Comparison of ENCODE assay signal across 8 cellular contexts in genomic region chr17:28745052-28745776, GRCh38. TPM values are rescaled to one million over a fixed set of nuclear protein-coding genes. Genes with fewer than 3 reads are reported as not detected.
DNase-seq lines count a peak whose midpoint lies in the region; ATAC-seq and TF ChIP-seq lines count a peak whose summit lies in the region.

No MANE protein-coding gene starts in this region.

- H3K27me3 ChIP-seq in Caco-2 (replicated peaks; ENCODE audit: control insufficient read depth, insufficient read depth, low read length) (no peaks in the 10 kb centered on the region), thyroid gland (no peaks in the 10 kb centered on the region)

- H3K27ac ChIP-seq in thyroid gland = peak overlapping the region; percentile 91 to 99 (median 95)

- H3K36me3 ChIP-seq in Caco-2 (ENCODE audit: control insufficient read depth, insufficient read depth, low read length) (peaks cover 18% of the 10 kb centered on the region), thyroid gland (peaks cover 18 to 26% of the 10 kb centered on the region in 2 donors)

- POLR2A ChIA-PET in Caco-2 (lab: Charles Lee) = interaction anchor here (1.0 to 8.1 kb wide), 4 partner anchors 10 to 100 kb away, joined by 3 to 165 read pairs (median 28); partner anchors contain the start of genes BLTP2, NEK8, RPL23A and TLCD1

- intact Hi-C loops in Caco-2 (cut with micrococcal nuclease; ENCODE audit: unreplicated experiment) = no loop called here
- intact Hi-C loops in thyroid gland (cut with DNase I) = no loop called here

- no peaks in the 10 kb centered on the region for H3K9me3 ChIP-seq in Caco-2
- no peaks in the 10 kb centered on the region for H3K9me3 ChIP-seq in thyroid gland

- H3K27me3 Mint-ChIP-seq in Caco-2 (ENCODE audit: insufficient read depth, unreplicated experiment) = no peaks in the 10 kb centered on the region
- no peaks in the 10 kb centered on the region for H3K27me3 Mint-ChIP-seq in T-helper 1 cell treated with Interleukin-12 subunit alpha and Interleukin-12 subunit beta and Interleukin-4 antibody, amounts not matched to agents 30 μg/mL and 1 μg/mL, for 36 hours (ENCODE audit: low read depth)

- no peak for ATAC-seq in HG03342 (IDR thresholded peaks at IDR 0.05; ENCODE audit: unreplicated experiment)

- H3K4me3 Mint-ChIP-seq in Caco-2 (ENCODE audit: unreplicated experiment) = peak overlapping the region; percentile 95
- H3K4me3 Mint-ChIP-seq in T-helper 1 cell treated with Interleukin-12 subunit alpha and Interleukin-12 subunit beta and Interleukin-4 antibody, amounts not matched to agents 30 μg/mL and 1 μg/mL, for 36 hours = peak overlapping the region; percentile 90

- CTCF ChIA-PET in Caco-2 (lab: Charles Lee) = interaction anchor here (0.7 to 9.5 kb wide), 4 partner anchors 18 to 204 kb away, joined by 3 to 324 read pairs (median 10); partner anchors contain the start of genes NEK8 and TLCD1

- peaks cover 12% of the 10 kb centered on the region for H3K4me1 Mint-ChIP-seq in Caco-2 (ENCODE audit: low read depth, unreplicated experiment)
- H3K4me1 Mint-ChIP-seq in T-helper 1 cell treated with Interleukin-12 subunit alpha and Interleukin-12 subunit beta and Interleukin-4 antibody, amounts not matched to agents 30 μg/mL and 1 μg/mL, for 36 hours (ENCODE audit: low read depth) = peaks cover 25% of the 10 kb centered on the region

- DNase-seq in Caco-2 (peak; percentile 79 to 86), epithelial cell of proximal tubule (ENCODE audit: low read depth) (no peak), midbrain (lab: John Stamatoyannopoulos, UW) (peak; percentile 90), thyroid gland (peak; percentile 61 to 72), NCI-H1694 (lab: John Stamatoyannopoulos, UW) (no peak)
- DNase-seq in Jurkat, Clone E6-1 (ENCODE audit: low read depth, low spot score) = no peak

- H3K9me3 Mint-ChIP-seq in Caco-2 (ENCODE audit: unreplicated experiment) = no peaks in the 10 kb centered on the region
- no peaks in the 10 kb centered on the region for H3K9me3 Mint-ChIP-seq in T-helper 1 cell treated with Interleukin-12 subunit alpha and Interleukin-12 subunit beta and Interleukin-4 antibody, amounts not matched to agents 30 μg/mL and 1 μg/mL, for 36 hours

- peaks cover 81% of the 10 kb centered on the region for H3K36me3 Mint-ChIP-seq in Caco-2 (ENCODE audit: insufficient read depth, unreplicated experiment)
- peaks cover 6% of the 10 kb centered on the region for H3K36me3 Mint-ChIP-seq in T-helper 1 cell treated with Interleukin-12 subunit alpha and Interleukin-12 subunit beta and Interleukin-4 antibody, amounts not matched to agents 30 μg/mL and 1 μg/mL, for 36 hours (ENCODE audit: low read depth)

- H3K27ac Mint-ChIP-seq in Caco-2 (ENCODE audit: unreplicated experiment) = peak overlapping the region; percentile 96
- H3K27ac Mint-ChIP-seq in T-helper 1 cell treated with Interleukin-12 subunit alpha and Interleukin-12 subunit beta and Interleukin-4 antibody, amounts not matched to agents 30 μg/mL and 1 μg/mL, for 36 hours = peak overlapping the region; percentile 87

- WGBS in thyroid gland, 2 donors = 2 to 4% methylated on average over 18 to 27 of the region's 28 CpGs

- TF ChIP-seq POLR2A in thyroid gland (IDR thresholded peaks at IDR 0.05) = no peak

- H3K4me3 ChIP-seq in Caco-2 (ENCODE audit: low read depth, low read length) = peak overlapping the region; percentile 68
- H3K4me3 ChIP-seq in Jurkat, Clone E6-1 (ENCODE audit: low read length) = peak overlapping the region; percentile 90
- H3K4me3 ChIP-seq in epithelial cell of proximal tubule (ENCODE audit: low read depth, low read length) = peak overlapping the region; percentile 97
- H3K4me3 ChIP-seq in thyroid gland (replicated peaks in 1 of 3) = peak overlapping the region; percentile 5 to 99 (median 85)

- no TSS peak for BruUV-seq in Caco-2 (replicated peaks; lab: Mats Ljungman, UMichigan)

- H3K4me1 ChIP-seq in Caco-2 (peaks cover 40% of the 10 kb centered on the region), thyroid gland (peaks cover 44 to 60% of the 10 kb centered on the region in 2 donors)

- TF ChIP-seq CTCF in Caco-2 (IDR thresholded peaks at IDR 0.05; ENCODE audit: insufficient read depth in 1 of 2, low read depth in 1 of 2, low read length in 1 of 2, severe bottlenecking in 1 of 2, unreplicated experiment in 1 of 2) (peak in 1 of 2 experiments; percentile 1), epithelial cell of proximal tubule (conservative IDR thresholded peaks at IDR 0.05; ENCODE audit: low read depth, low read length) (no peak), thyroid gland (IDR thresholded peaks at IDR 0.05) (no peak)

RNA-seq across cellular contexts. Expression of gene TRAF4, which starts 1.4 kb away (rescaled TPM):
- total RNA-seq in Caco-2 (2022) = 140 and 154 TPM in 2 replicates
- 107 TPM for polyA plus RNA-seq in Jurkat, Clone E6-1 (2012; ENCODE audit: insufficient read depth, insufficient read length)
- 86.4 and 108 TPM in 2 replicates for total RNA-seq in epithelial cell of proximal tubule
- 10 to 100 TPM; 33.3 to 64.3 (median 44.3) TPM for total RNA-seq in thyroid gland

RNA-seq across cellular contexts. Expression of gene NEK8, which starts 16.6 kb away (rescaled TPM):
- total RNA-seq in Caco-2 (2022) = 11.0 and 13.4 TPM in 2 replicates
- 1.00 TPM for polyA plus RNA-seq in Jurkat, Clone E6-1 (2012; ENCODE audit: insufficient read depth, insufficient read length)
- total RNA-seq in epithelial cell of proximal tubule = 4.3 and 8.4 TPM in 2 replicates
- 10 to 100 TPM in 1 of 4 donors, 1 to 10 TPM in 3; 3.9 to 14.0 (median 8.1) TPM for total RNA-seq in thyroid gland

RNA-seq across cellular contexts. Expression of gene TLCD1, which starts 19.2 kb away (rescaled TPM):
- total RNA-seq in Caco-2 (2022) (31.7 and 37.9 TPM in 2 replicates), epithelial cell of proximal tubule (14.5 and 14.7 TPM in 2 replicates), thyroid gland (10 to 100 TPM in 1 of 4 donors, 1 to 10 TPM in 3; 1.6 to 21.4 (median 5.1) TPM)
- polyA plus RNA-seq in Jurkat, Clone E6-1 (2012; ENCODE audit: insufficient read depth, insufficient read length) = 2.3 TPM

RNA-seq across cellular contexts. Expression of gene RPL23A, which starts 25.4 kb away (rescaled TPM):
- total RNA-seq in Caco-2 (2022) (1,980 and 2,181 TPM in 2 replicates), epithelial cell of proximal tubule (746 and 818 TPM in 2 replicates), thyroid gland (100 to 1,000 TPM; 181 to 750 (median 443) TPM)
- 1,510 TPM for polyA plus RNA-seq in Jurkat, Clone E6-1 (2012; ENCODE audit: insufficient read depth, insufficient read length)

RNA-seq across cellular contexts. Expression of gene RAB34, which starts 27.5 kb away (rescaled TPM):
- total RNA-seq in Caco-2 (2022) = 1.2 and 1.8 TPM in 2 replicates
- not detected for polyA plus RNA-seq in Jurkat, Clone E6-1 (2012; ENCODE audit: insufficient read depth, insufficient read length)
- total RNA-seq in epithelial cell of proximal tubule = 558 and 649 TPM in 2 replicates
- 100 to 1,000 TPM; 136 to 186 (median 159) TPM for total RNA-seq in thyroid gland

Comparison
In these comparisons a context has a peak if more than half of its experiments do, and no peak if none do; other contexts are left out.
1. DNase-seq: peak in Caco-2 (2 of 2), midbrain (single experiment) and thyroid gland (2 of 2); none in Jurkat, Clone E6-1 (single experiment), epithelial cell of proximal tubule (single experiment) and NCI-H1694 (single experiment).
2. Peak in every context shown above with its lines, with median percentiles within 50 percentile points of each other: H3K4me3 ChIP-seq.